ENCODE assay signal across 9 cellular contexts in genomic region chr12:56261503-56262230, GRCh38. TPM values are rescaled to one million over a fixed set of nuclear protein-coding genes. Genes with fewer than 3 reads are reported as not detected.
DNase-seq lines count a peak whose midpoint lies in the region; ATAC-seq and TF ChIP-seq lines count a peak whose summit lies in the region.
"Had no signal": no experiment of that assay in that cellular context is flagged by ENCODE, and none has a peak within 500 bp of the region (broad histone marks: within the 10 kb centered on the region; RNA-seq: fewer than 3 reads in every experiment).

No MANE protein-coding gene starts in this region.

- no peak overlapping the region for H3K4me3 ChIP-seq in PC-3 (ENCODE audit: low read length)
- H3K4me3 ChIP-seq: lung had no signal

- no peak overlapping the region for H3K9ac ChIP-seq in PC-3 (ENCODE audit: low read length)

- peak overlapping the region; percentile 57 for H3K4me2 ChIP-seq in PC-3 (ENCODE audit: low read length)

- intact Hi-C loops in PC-3 (cut with micrococcal nuclease) = no loop called here

- no peaks in the 10 kb centered on the region for H3K27me3 ChIP-seq in PC-3 (ENCODE audit: low read length)

- peaks cover 6% of the 10 kb centered on the region; the same call in 1 of the 2 replicates for H4K20me1 ChIP-seq in PC-3 (ENCODE audit: low read length)

- H3F3A ChIP-seq in PC-3 (ENCODE audit: low read length, unreplicated experiment) = no peaks in the 10 kb centered on the region

- BruUV-seq in PC-3 (replicated peaks; lab: Mats Ljungman, UMichigan) = no TSS peak

- CTCF ChIA-PET in PC-3 (lab: Charles Lee) = no interaction called here

- POLR2A ChIA-PET in PC-3 (lab: Charles Lee; ENCODE audit: unreplicated experiment) = no interaction called here

- peak; percentile 55 for ATAC-seq in PC-3

- H3K79me2 ChIP-seq in PC-3 (ENCODE audit: low read length) = peaks cover 14% of the 10 kb centered on the region

- H3K27ac ChIP-seq in PC-3 (ENCODE audit: low read length) = peak overlapping the region; percentile 47
- H3K27ac ChIP-seq in epithelial cell of prostate = peak overlapping the region; percentile 68

- no peaks in the 10 kb centered on the region for H3K9me2 ChIP-seq in PC-3 (replicated peaks; ENCODE audit: low read length)

- DNase-seq in EH (ENCODE audit: low read depth) = peak; percentile 94
- DNase-seq in PC-3 = peak; percentile 87
- peak; percentile 39 for DNase-seq in epithelial cell of prostate (ENCODE audit: low read depth, low spot score)
- peak; percentile 48 for DNase-seq in non-pigmented ciliary epithelial cell (ENCODE audit: low read depth)
- DNase-seq in MV-4-11 (lab: John Stamatoyannopoulos, UW) = no peak
- DNase-seq in T-helper 1 cell = no peak
- DNase-seq in NCI-H2227 treated with DMSO at 0.1 percent for 48 hours (lab: John Stamatoyannopoulos, UW) = no peak
- no peak for DNase-seq in NCI-H146 treated with DMSO at 0.1 percent for 48 hours (lab: John Stamatoyannopoulos, UW; ENCODE audit: unreplicated experiment)

- TF ChIP-seq CTCF in PC-3 (conservative IDR thresholded peaks at IDR 0.05; ENCODE audit: low read depth, low read length) = no peak

- H3K9me3 ChIP-seq in PC-3 (ENCODE audit: low read length) = no peaks in the 10 kb centered on the region

- peaks cover 24% of the 10 kb centered on the region for H3K4me1 ChIP-seq in PC-3 (ENCODE audit: insufficient read depth, low read length)

- peak overlapping the region; percentile 33; the same call in 1 of the 2 replicates for H2AFZ ChIP-seq in PC-3 (ENCODE audit: low read length)

- H3K36me3 ChIP-seq in PC-3 (ENCODE audit: low read depth, low read length) = no peaks in the 10 kb centered on the region

RNA-seq across cellular contexts. Expression of gene ANKRD52, which starts 3.5 kb away (rescaled TPM):
- total RNA-seq in PC-3 (2014; rRNA removed) = 19.1 and 26.7 TPM in 2 replicates

RNA-seq across cellular contexts. Expression of gene COQ10A, which starts 5.1 kb away (rescaled TPM):
- total RNA-seq in PC-3 (2014; rRNA removed) = 9.2 and 9.8 TPM in 2 replicates

RNA-seq across cellular contexts. Expression of gene SLC39A5, which starts 31.8 kb away (rescaled TPM):
- total RNA-seq in PC-3 (2014; rRNA removed) = 0.18 TPM in 1 of 2 replicates, not detected in the other

RNA-seq across cellular contexts. Expression of gene NABP2, which starts 37.5 kb away (rescaled TPM):
- 91.6 and 98.6 TPM in 2 replicates for total RNA-seq in PC-3 (2014; rRNA removed)

RNA-seq across cellular contexts. Expression of gene CS, which starts 38.5 kb away (rescaled TPM):
- 182 and 199 TPM in 2 replicates for total RNA-seq in PC-3 (2014; rRNA removed)

Comparison
In these comparisons a context has a peak if more than half of its experiments do, and no peak if none do; other contexts are left out.
1. DNase-seq: peak in EH (single experiment), PC-3 (single experiment), epithelial cell of prostate (single experiment) and non-pigmented ciliary epithelial cell (single experiment); none in MV-4-11 (single experiment), T-helper 1 cell (0 of 5), NCI-H2227 treated with DMSO at 0.1 percent for 48 hours (single experiment) and NCI-H146 treated with DMSO at 0.1 percent for 48 hours (single experiment).